ENCODE assay signal across 9 cellular contexts in genomic region chr14:34693228-34693939, GRCh38. TPM values are rescaled to one million over a fixed set of nuclear protein-coding genes. Genes with fewer than 3 reads are reported as not detected.
DNase-seq lines count a peak whose midpoint lies in the region; ATAC-seq, FAIRE-seq and TF ChIP-seq lines count a peak whose summit lies in the region.
"Had no signal": no experiment of that assay in that cellular context is flagged by ENCODE, and none has a peak within 500 bp of the region (broad histone marks: within the 10 kb centered on the region; RNA-seq: fewer than 3 reads in every experiment).

No MANE protein-coding gene starts in this region.

- H3K27me3 ChIP-seq in dorsolateral prefrontal cortex: no peaks in the 10 kb centered on the region
- no peaks in the 10 kb centered on the region for H3K27me3 ChIP-seq in mucosa of rectum (ENCODE audit: control insufficient read depth in 2 of 2, insufficient read depth in 2 of 2, low read length in 2 of 2)

- intact Hi-C loops in dorsolateral prefrontal cortex (cut with DNase I): no loop called here

- H3K36me3 ChIP-seq in mucosa of rectum (ENCODE audit: control insufficient read depth in 2 of 2, insufficient read depth in 2 of 2, low read length in 2 of 2): no peaks in the 10 kb centered on the region
- H3K36me3 ChIP-seq: HAP-1 had no signal

- TF ChIP-seq POLR2A in H54 (IDR thresholded peaks at IDR 0.05; ENCODE audit: low read depth, low read length): no peak

- H3K4me1 ChIP-seq in mucosa of rectum (ENCODE audit: control insufficient read depth in 2 of 2, insufficient read depth in 2 of 2, low read length in 2 of 2): peaks cover 0 to 3% of the 10 kb centered on the region in 2 donors

- peak overlapping the region; percentile 24 to 52 for H3K9ac ChIP-seq in mucosa of rectum (ENCODE audit: low read depth in 1 of 2, low read length in 2 of 2)

- FAIRE-seq in H54 (lab: Jason Lieb, UNC): peak; percentile 98

- peak overlapping the region in 43 of 59 donors; percentile 5 to 52 (median 31) for H3K4me3 ChIP-seq in dorsolateral prefrontal cortex
- H3K4me3 ChIP-seq in mucosa of rectum (ENCODE audit: low read length in 2 of 2): peak overlapping the region; percentile 65 to 74
- H3K4me3 ChIP-seq: HAP-1 had no signal

- no peak for TF ChIP-seq CTCF in dorsolateral prefrontal cortex (IDR thresholded peaks at IDR 0.05 in 54 of 56, conservative IDR thresholded peaks at IDR 0.05 in 2 of 56; ENCODE audit: low read depth in 1 of 56, partially characterized antibody in 56 of 56)

- H3K27ac ChIP-seq in dorsolateral prefrontal cortex: peak overlapping the region in 57 of 59 donors; percentile 1 to 89 (median 79)
- H3K27ac ChIP-seq in mucosa of rectum (ENCODE audit: low read depth in 2 of 2, low read length in 2 of 2): no peak overlapping the region

- DNase-seq in H54 (ENCODE audit: insufficient read length, low spot score): no peak
- peak; percentile 75 for DNase-seq in RPMI7951 (ENCODE audit: low read depth)
- DNase-seq in dorsolateral prefrontal cortex: peak in 1 of 10 donors; percentile 33
- DNase-seq in AG08395 (ENCODE audit: low spot score): no peak
- no peak for DNase-seq in SHP77 treated with DMSO at 0.1 percent for 48 hours (lab: John Stamatoyannopoulos, UW)
- no peak for DNase-seq in inferior parietal cortex (ENCODE audit: extremely low spot score)

- no peak for ATAC-seq in GM18858 (IDR thresholded peaks at IDR 0.05; ENCODE audit: unreplicated experiment)

- H3K9me3 ChIP-seq in mucosa of rectum (ENCODE audit: control insufficient read depth in 2 of 2, low read length in 2 of 2): no peaks in the 10 kb centered on the region
- H3K9me3 ChIP-seq: HAP-1 had no signal

RNA-seq across cellular contexts. Expression of gene CFL2, which starts 21.0 kb away (rescaled TPM):
- total RNA-seq in RPMI7951 (2014; rRNA removed; shearing (Covaris generic)): 78.9 and 128 TPM in 2 replicates
- 100 to 1,000 TPM in 73 of 120 experiments, 10 to 100 TPM in 47; 50.4 to 286 (median 109) TPM for total RNA-seq in dorsolateral prefrontal cortex

Comparison
In these comparisons a context has a peak if more than half of its experiments do, and no peak if none do; other contexts are left out.
1. H3K27ac ChIP-seq: peak in dorsolateral prefrontal cortex (57 of 59); none in mucosa of rectum (0 of 2).